In the genomic region with DNA sequence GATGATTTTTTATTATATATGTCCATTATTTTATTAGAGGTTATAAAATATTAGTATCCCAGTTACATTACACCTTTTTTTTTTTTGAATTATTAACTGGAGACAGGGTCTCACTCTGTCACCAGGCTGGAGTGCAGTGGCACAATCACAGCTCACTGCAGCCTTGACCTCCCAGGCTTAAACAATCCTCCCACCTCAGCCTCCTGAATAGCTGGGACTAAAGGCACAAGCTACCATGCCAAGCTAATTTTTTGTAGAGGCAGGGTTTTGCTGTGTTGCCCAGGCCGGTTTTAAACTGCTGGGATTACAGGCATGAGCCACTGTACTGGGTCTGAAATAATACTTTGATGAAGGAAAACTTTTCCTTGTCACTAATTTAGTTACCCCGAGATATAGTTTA, we compare ENCODE assay signal across 22 cellular contexts.
"Had no signal": no experiment of that assay in that cellular context is flagged by ENCODE, and none has a peak within 500 bp of the region (broad histone marks: within the 10 kb centered on the region; RNA-seq: fewer than 3 reads in every experiment).

No MANE protein-coding gene starts in this region.

- H3K9me3 ChIP-seq: esophagus squamous epithelium, left lung, lower lobe of right lung, psoas muscle, spleen, stomach, vagina had no signal

- H3K4me3 ChIP-seq: esophagus squamous epithelium, left lung, lower lobe of right lung, psoas muscle, spleen, stomach, vagina had no signal

- FAIRE-seq: endometrium, keratinocyte had no signal

- ATAC-seq: left lung, lower lobe of right lung, psoas muscle, sciatic nerve had no signal

- H3K4me1 ChIP-seq: parathyroid adenoma, psoas muscle, vagina had no signal

- H3K27me3 ChIP-seq: esophagus squamous epithelium, left lung, spleen, stomach, vagina had no signal

- DNase-seq: cortex of kidney; effector memory CD4-positive, alpha-beta T cell; esophagus squamous epithelium; foreskin fibroblast; immature natural killer cell; left lung; lower lobe of right lung; naive B cell; occipital lobe; psoas muscle; retina; spleen; stimulated activated CD4-positive, alpha-beta T cell treated with anti-CD3 and anti-CD28 coated beads, Interleukin-15, amount 100 ng/mL, for 24 hours; stimulated activated CD4-positive, alpha-beta T cell treated with anti-CD3 and anti-CD28 coated beads, Interleukin-1b, Interleukin-23, amount 100 ng/mL, for 48 hours; stimulated activated CD4-positive, alpha-beta T cell treated with anti-CD3 and anti-CD28 coated beads, Interleukin-4, amount 100 ng/mL, for 24 hours; stimulated activated naive CD4-positive, alpha-beta T cell; stomach had no signal

- H2AFZ ChIP-seq: parathyroid adenoma had no signal

- H3K27ac ChIP-seq: lower lobe of right lung, parathyroid adenoma, stomach, vagina had no signal

- H3K79me2 ChIP-seq: parathyroid adenoma had no signal

- H3K9ac ChIP-seq: parathyroid adenoma had no signal
